In genomic region chr9:100099722-100100042, GRCh38 we compare ENCODE assay signal across 8 cellular contexts. TPM values are rescaled to one million over a fixed set of nuclear protein-coding genes. Genes with fewer than 3 reads are reported as not detected.
DNase-seq lines count a peak whose midpoint lies in the region; ATAC-seq, FAIRE-seq and TF ChIP-seq lines count a peak whose summit lies in the region.

No MANE protein-coding gene starts in this region.

- H3K4me2 ChIP-seq in endothelial cell of umbilical vein (ENCODE audit: insufficient read depth, low read length) = peak overlapping the region; percentile 94

- H3K4me1 Mint-ChIP-seq in naive thymus-derived CD8-positive, alpha-beta T cell = peaks cover 12 to 53% (median 42%) of the 10 kb centered on the region in 4 donors

- dilution Hi-C loops in endothelial cell of umbilical vein (cut with MboI; ENCODE audit: extremely low pct_ligation_motif_present, low sequenced_read_pairs) = no loop called here

- POLR2A ChIA-PET in GM10248 (lab: Yijun Ruan, JAX) = interaction anchor here (1.0 kb wide), 1 partner anchor 15 kb away, joined by 4 read pairs; no protein-coding TSS in a partner anchor
- POLR2A ChIA-PET in endothelial cell of umbilical vein (lab: Charles Lee) = interaction anchor here (0.6 to 1.0 kb wide), 2 partner anchors 13 to 876 kb away, joined by 4 to 5 read pairs; no protein-coding TSS in a partner anchor
- POLR2A ChIA-PET in naive thymus-derived CD8-positive, alpha-beta T cell (lab: Charles Lee) = interaction anchor here (1.1 kb wide), 1 partner anchor 191 kb away, joined by 3 read pairs; no protein-coding TSS in a partner anchor

- H3K36me3 Mint-ChIP-seq in naive thymus-derived CD8-positive, alpha-beta T cell = peaks cover 0 to 23% (median 0%) of the 10 kb centered on the region in 3 donors

- H3K9me3 ChIP-seq in endothelial cell of umbilical vein (replicated peaks; ENCODE audit: control insufficient read depth, insufficient read depth, low read length) = no peaks in the 10 kb centered on the region

- TF ChIP-seq CTCF in GM10248 (IDR thresholded peaks at IDR 0.05; ENCODE audit: control extremely low read depth, extremely low read depth, low read depth, missing control alignments) = no peak
- no peak for TF ChIP-seq CTCF in HFF-Myc (IDR thresholded peaks at IDR 0.05; ENCODE audit: low read depth, low read length, missing control alignments)
- no peak for TF ChIP-seq CTCF in endothelial cell of umbilical vein (IDR thresholded peaks at IDR 0.05; ENCODE audit: extremely low read depth in 1 of 2, insufficient read depth in 1 of 2, low read depth in 1 of 2, low read length in 2 of 2)

- peak overlapping the region; percentile 97 to 100 (median 99) for H3K4me3 Mint-ChIP-seq in naive thymus-derived CD8-positive, alpha-beta T cell

- peak overlapping the region; percentile 56 for H3K27ac ChIP-seq in endothelial cell of umbilical vein (ENCODE audit: insufficient read depth, low read depth, low read length)

- H3K9me3 Mint-ChIP-seq in naive thymus-derived CD8-positive, alpha-beta T cell = no peaks in the 10 kb centered on the region

- peak overlapping the region; percentile 83 for H3K4me3 ChIP-seq in HFF-Myc (replicated peaks; ENCODE audit: low read depth, low read length)
- peak overlapping the region; percentile 63 to 85 (median 76) for H3K4me3 ChIP-seq in endothelial cell of umbilical vein (replicated peaks in 1 of 3; ENCODE audit: insufficient read depth in 1 of 3, low read depth in 1 of 3, low read length in 3 of 3)

- intact Hi-C loops in endothelial cell of umbilical vein (cut with micrococcal nuclease) = loop anchor here (1.0 to 5.0 kb wide), 10 partner anchors 12 to 915 kb away; partner anchors contain the start of genes MSANTD3 and SEC61B

- H3K9ac ChIP-seq in endothelial cell of umbilical vein (replicated peaks; ENCODE audit: extremely low read depth, insufficient read depth, low read length) = peak overlapping the region; percentile 78

- no peaks in the 10 kb centered on the region for H3K27me3 ChIP-seq in endothelial cell of umbilical vein (ENCODE audit: control insufficient read depth in 2 of 2, insufficient read depth in 2 of 2, low read length in 2 of 2)

- CTCF ChIA-PET in GM10248 (lab: Yijun Ruan, JAX) = interaction anchor here (1.3 kb wide), 1 partner anchor 936 kb away, joined by 3 read pairs; no protein-coding TSS in a partner anchor
- CTCF ChIA-PET in endothelial cell of umbilical vein (lab: Charles Lee) = interaction anchor here (1.1 to 1.4 kb wide), 2 partner anchors 9 to 914 kb away, joined by 3 to 5 read pairs; no protein-coding TSS in a partner anchor

- H4K20me1 ChIP-seq in endothelial cell of umbilical vein (replicated peaks; ENCODE audit: control insufficient read depth, extremely low read depth, insufficient read depth, low read length) = no peaks in the 10 kb centered on the region

- no peak for ATAC-seq in naive thymus-derived CD8-positive, alpha-beta T cell
- no peak for ATAC-seq in HG02970 (IDR thresholded peaks at IDR 0.05; ENCODE audit: low FRiP score, unreplicated experiment)

- H3K27ac Mint-ChIP-seq in naive thymus-derived CD8-positive, alpha-beta T cell = peak overlapping the region; percentile 83 to 100 (median 98)

- BruUV-seq in endothelial cell of umbilical vein (replicated peaks; lab: Mats Ljungman, UMichigan) = no TSS peak

- peaks cover 0 to 4% of the 10 kb centered on the region in 2 experiments for H3K36me3 ChIP-seq in endothelial cell of umbilical vein (ENCODE audit: control insufficient read depth in 2 of 2, extremely low read depth in 1 of 2, insufficient read depth in 2 of 2, low read length in 2 of 2)

- peak overlapping the region; percentile 92 for H2AFZ ChIP-seq in endothelial cell of umbilical vein (ENCODE audit: low read depth, low read length)

- DNase-seq in GM10248 (ENCODE audit: extremely low spot score) (peak; percentile 32), HFF-Myc (ENCODE audit: extremely low read depth, low read depth) (peak; percentile 7), SHP77 (lab: John Stamatoyannopoulos, UW) (peak; percentile 9 to 23), endothelial cell of umbilical vein (ENCODE audit: low read depth, low spot score) (no peak), islet precursor cell (no peak)
- DNase-seq in naive thymus-derived CD8-positive, alpha-beta T cell = peak in 1 of 10 donors; percentile 0
- DNase-seq in central memory CD4-positive, alpha-beta T cell = no peak

- H3K9me1 ChIP-seq in endothelial cell of umbilical vein (replicated peaks; ENCODE audit: control insufficient read depth, extremely low read depth, insufficient read depth, low read length) = no peaks in the 10 kb centered on the region

- peaks cover 0 to 2% (median 0%) of the 10 kb centered on the region in 5 donors for H3K27me3 Mint-ChIP-seq in naive thymus-derived CD8-positive, alpha-beta T cell

- H3K4me1 ChIP-seq in endothelial cell of umbilical vein (ENCODE audit: control insufficient read depth, extremely low read depth, insufficient read depth, low read length) = peaks cover 20% of the 10 kb centered on the region

- TF ChIP-seq POLR2A in endothelial cell of umbilical vein (IDR thresholded peaks at IDR 0.05; ENCODE audit: low read depth, low read length) = no peak

- FAIRE-seq in endothelial cell of umbilical vein (lab: Jason Lieb, UNC) = no peak

- H3K79me2 ChIP-seq in endothelial cell of umbilical vein (ENCODE audit: control insufficient read depth, insufficient read depth, low read length) = peaks cover 32% of the 10 kb centered on the region

TF ChIP-seq in endothelial cell of umbilical vein, 7 proteins besides CTCF, POLR2A, EP300 and RAD21:
- no peak for TF ChIP-seq JUN (IDR thresholded peaks at IDR 0.05; ENCODE audit: borderline replicate concordance, insufficient read depth, insufficient read length, low read depth)
- TF ChIP-seq FOS (IDR thresholded peaks at IDR 0.05; ENCODE audit: borderline replicate concordance, insufficient read depth, low read length) = no peak
- no peak for TF ChIP-seq POLR2AphosphoS5 (IDR thresholded peaks at IDR 0.05; ENCODE audit: insufficient read depth, low read depth, low read length)
- no peak for TF ChIP-seq GATA2 (IDR thresholded peaks at IDR 0.05; ENCODE audit: insufficient read depth, insufficient read length, low read depth, low read length)
- no peak for TF ChIP-seq MAX (IDR thresholded peaks at IDR 0.05; ENCODE audit: insufficient read depth, insufficient read length)
- TF ChIP-seq EZH2 (IDR thresholded peaks at IDR 0.05; ENCODE audit: borderline replicate concordance, low read depth, low read length, severe bottlenecking) = no peak
- no peak for TF ChIP-seq MYC (IDR thresholded peaks at IDR 0.05; ENCODE audit: low read depth, low read length)

RNA-seq across cellular contexts. Expression of gene INVS, which starts 0.6 kb away (rescaled TPM):
- 17.9 and 20.3 TPM in 2 replicates for total RNA-seq in endothelial cell of umbilical vein
- 6.7 and 8.5 TPM in 2 replicates for polyA plus RNA-seq in endothelial cell of umbilical vein
- 10.2 and 11.7 TPM in 2 replicates for polyA plus RNA-seq in endothelial cell of umbilical vein (2011; cell fraction: cytosol; rRNA removed)
- polyA plus RNA-seq in endothelial cell of umbilical vein (2011; cell fraction: nucleus; rRNA removed) = 30.7 and 30.9 TPM in 2 replicates
- 11.1 and 14.3 TPM in 2 replicates for polyA plus RNA-seq in endothelial cell of umbilical vein (2012)
- 33.4 and 34.4 TPM in 2 replicates for polyA minus RNA-seq in endothelial cell of umbilical vein
- polyA minus RNA-seq in endothelial cell of umbilical vein (2011; cell fraction: cytosol; rRNA and poly(A)+ RNA removed) = 11.3 TPM
- polyA minus RNA-seq in endothelial cell of umbilical vein (2011; cell fraction: nucleus; rRNA and poly(A)+ RNA removed) = 45.8 and 66.5 TPM in 2 replicates
- 10 to 100 TPM; 20.1 to 22.1 TPM for total RNA-seq in naive thymus-derived CD8-positive, alpha-beta T cell
- polyA plus RNA-seq in naive thymus-derived CD8-positive, alpha-beta T cell = 10 to 100 TPM in 1 of 3 donors, 1 to 10 TPM in 2; 5.5 to 10.5 (median 8.9) TPM

RNA-seq across cellular contexts. Expression of gene ERP44, which starts 0.9 kb away (rescaled TPM):
- total RNA-seq in endothelial cell of umbilical vein = 19.3 and 21.4 TPM in 2 replicates
- polyA plus RNA-seq in endothelial cell of umbilical vein = 8.6 and 9.9 TPM in 2 replicates
- polyA plus RNA-seq in endothelial cell of umbilical vein (2011; cell fraction: cytosol; rRNA removed) = 14.0 and 14.1 TPM in 2 replicates
- 11.0 and 13.1 TPM in 2 replicates for polyA plus RNA-seq in endothelial cell of umbilical vein (2011; cell fraction: nucleus; rRNA removed)
- polyA plus RNA-seq in endothelial cell of umbilical vein (2012) = 26.1 and 27.0 TPM in 2 replicates
- polyA minus RNA-seq in endothelial cell of umbilical vein = 6.1 and 7.2 TPM in 2 replicates
- 5.8 TPM for polyA minus RNA-seq in endothelial cell of umbilical vein (2011; cell fraction: cytosol; rRNA and poly(A)+ RNA removed)
- 12.6 and 16.1 TPM in 2 replicates for polyA minus RNA-seq in endothelial cell of umbilical vein (2011; cell fraction: nucleus; rRNA and poly(A)+ RNA removed)
- total RNA-seq in naive thymus-derived CD8-positive, alpha-beta T cell = 10 to 100 TPM; 14.7 to 15.0 TPM
- polyA plus RNA-seq in naive thymus-derived CD8-positive, alpha-beta T cell = 10 to 100 TPM; 28.0 to 35.0 (median 31.2) TPM

Comparison
In these comparisons a context has a peak if more than half of its experiments do, and no peak if none do; other contexts are left out.
1. DNase-seq: peak in GM10248 (single experiment), HFF-Myc (single experiment) and SHP77 (2 of 2); none in endothelial cell of umbilical vein (single experiment), islet precursor cell (single experiment) and central memory CD4-positive, alpha-beta T cell (single experiment).